Comparison of ENCODE assay signal across 9 cellular contexts in the genomic region with DNA sequence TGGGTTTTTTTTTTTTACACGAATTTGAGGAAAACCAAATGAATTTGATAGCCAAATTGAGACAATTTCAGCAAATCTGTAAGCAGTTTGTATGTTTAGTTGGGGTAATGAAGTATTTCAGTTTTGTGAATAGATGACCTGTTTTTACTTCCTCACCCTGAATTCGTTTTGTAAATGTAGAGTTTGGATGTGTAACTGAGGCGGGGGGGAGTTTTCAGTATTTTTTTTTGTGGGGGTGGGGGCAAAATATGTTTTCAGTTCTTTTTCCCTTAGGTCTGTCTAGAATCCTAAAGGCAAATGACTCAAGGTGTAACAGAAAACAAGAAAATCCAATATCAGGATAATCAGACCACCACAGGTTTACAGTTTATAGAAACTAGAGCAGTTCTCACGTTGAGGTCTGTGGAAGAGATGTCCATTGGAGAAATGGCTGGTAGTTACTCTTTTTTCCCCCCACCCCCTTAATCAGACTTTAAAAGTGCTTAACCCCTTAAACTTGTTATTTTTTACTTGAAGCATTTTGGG. TPM values are rescaled to one million over a fixed set of nuclear protein-coding genes. Genes with fewer than 3 reads are reported as not detected.
DNase-seq lines count a peak whose midpoint lies in the region; ATAC-seq, FAIRE-seq and TF ChIP-seq lines count a peak whose summit lies in the region.
"Had no signal": no experiment of that assay in that cellular context is flagged by ENCODE, and none has a peak within 500 bp of the region (broad histone marks: within the 10 kb centered on the region; RNA-seq: fewer than 3 reads in every experiment).

No MANE protein-coding gene starts in this region.

- peak; percentile 57 for DNase-seq in activated CD4-positive, alpha-beta T cell treated with anti-CD3 and anti-CD28 coated beads, Interleukin-2, amount 10 ng/mL, durations not matched to agents 24 days and 14 days
- DNase-seq in activated CD4-positive, alpha-beta T cell treated with anti-CD3 and anti-CD28 coated beads for 1 hour: no peak
- DNase-seq in kidney: no peak
- no peak for DNase-seq in upper lobe of left lung
- DNase-seq in effector memory CD8-positive, alpha-beta T cell: no peak
- no peak for DNase-seq in middle frontal gyrus (ENCODE audit: extremely low spot score, low spot score)
- no peak for DNase-seq in occipital lobe (lab: John Stamatoyannopoulos, UW)
- DNase-seq: NCI-H1092 had no signal

- no peaks in the 10 kb centered on the region for H3K27me3 ChIP-seq in upper lobe of left lung

- H3K9ac ChIP-seq in kidney (ENCODE audit: low read length in 2 of 2): peak overlapping the region; percentile 100

- H3K9me3 ChIP-seq in kidney (ENCODE audit: control insufficient read depth in 1 of 2, low read length in 2 of 2) (no peaks in the 10 kb centered on the region), upper lobe of left lung (no peaks in the 10 kb centered on the region)

- H3K9me3 Mint-ChIP-seq in activated CD4-positive, alpha-beta T cell treated with anti-CD3 and anti-CD28 coated beads, Interleukin-2, amount 10 ng/mL, durations not matched to agents 24 days and 14 days: no peaks in the 10 kb centered on the region
- no peaks in the 10 kb centered on the region for H3K9me3 Mint-ChIP-seq in effector memory CD8-positive, alpha-beta T cell

- H3K4me3 ChIP-seq in kidney (ENCODE audit: low read length in 2 of 2) (peak overlapping the region; percentile 93 to 97), upper lobe of left lung (peak overlapping the region; percentile 65 to 75 (median 70))

- H3K4me1 ChIP-seq in kidney (ENCODE audit: control insufficient read depth in 1 of 2, insufficient read depth in 1 of 2, low read depth in 1 of 2, low read length in 2 of 2): peaks cover 13 to 17% of the 10 kb centered on the region in 2 donors
- peaks cover 17 to 32% (median 29%) of the 10 kb centered on the region in 4 donors for H3K4me1 ChIP-seq in upper lobe of left lung

- H3K36me3 ChIP-seq in kidney (ENCODE audit: control insufficient read depth in 1 of 2, insufficient read depth in 2 of 2, low read length in 2 of 2): peaks cover 34 to 61% of the 10 kb centered on the region in 2 donors
- H3K36me3 ChIP-seq in upper lobe of left lung: peaks cover 34 to 57% (median 37%) of the 10 kb centered on the region in 4 donors

- FAIRE-seq in kidney (lab: Jason Lieb, UNC): no peak

- H3K4me1 Mint-ChIP-seq in activated CD4-positive, alpha-beta T cell treated with anti-CD3 and anti-CD28 coated beads, Interleukin-2, amount 10 ng/mL, durations not matched to agents 24 days and 14 days: peaks cover 43% of the 10 kb centered on the region
- H3K4me1 Mint-ChIP-seq in effector memory CD8-positive, alpha-beta T cell (ENCODE audit: low read depth in 2 of 2): peaks cover 45 to 52% of the 10 kb centered on the region in 2 donors

- peaks cover 25% of the 10 kb centered on the region for H3K36me3 Mint-ChIP-seq in activated CD4-positive, alpha-beta T cell treated with anti-CD3 and anti-CD28 coated beads, Interleukin-2, amount 10 ng/mL, durations not matched to agents 24 days and 14 days (ENCODE audit: low read depth)
- no peaks in the 10 kb centered on the region for H3K36me3 Mint-ChIP-seq in effector memory CD8-positive, alpha-beta T cell (ENCODE audit: insufficient read depth)

- H3K27ac ChIP-seq in angular gyrus (ENCODE audit: low read depth, low read length) (peak overlapping the region; percentile 99), kidney (ENCODE audit: low read depth in 2 of 2, low read length in 2 of 2) (peak overlapping the region; percentile 99), upper lobe of left lung (peak overlapping the region; percentile 98 to 99 (median 98))

- intact Hi-C loops in activated CD4-positive, alpha-beta T cell treated with anti-CD3 and anti-CD28 coated beads, Interleukin-2, amount 10 ng/mL, durations not matched to agents 24 days and 14 days (cut with micrococcal nuclease): no loop called here
- intact Hi-C loops in kidney (cut with DNase I): loop anchor here (5.0 kb wide), 1 partner anchor 74 kb away; no protein-coding TSS in a partner anchor

- no peak for TF ChIP-seq EP300 in upper lobe of left lung (IDR thresholded peaks at IDR 0.05)

- no peak for TF ChIP-seq CTCF in kidney (IDR thresholded peaks at IDR 0.05; ENCODE audit: borderline replicate concordance, extremely low read depth, insufficient read depth)
- TF ChIP-seq CTCF in upper lobe of left lung (IDR thresholded peaks at IDR 0.05): no peak

- no peak for ATAC-seq in upper lobe of left lung (ENCODE audit: low FRiP score in 2 of 2)
- no peak for ATAC-seq in effector memory CD8-positive, alpha-beta T cell (replicated peaks)

- no peak overlapping the region for H3K27ac Mint-ChIP-seq in activated CD4-positive, alpha-beta T cell treated with anti-CD3 and anti-CD28 coated beads, Interleukin-2, amount 10 ng/mL, durations not matched to agents 24 days and 14 days
- H3K27ac Mint-ChIP-seq in effector memory CD8-positive, alpha-beta T cell: no peak overlapping the region

- WGBS in upper lobe of left lung, 2 donors: 0 to 1% methylated on average over 4 of the region's 4 CpGs

- H3K27me3 Mint-ChIP-seq in activated CD4-positive, alpha-beta T cell treated with anti-CD3 and anti-CD28 coated beads, Interleukin-2, amount 10 ng/mL, durations not matched to agents 24 days and 14 days: no peaks in the 10 kb centered on the region
- no peaks in the 10 kb centered on the region for H3K27me3 Mint-ChIP-seq in effector memory CD8-positive, alpha-beta T cell

- no peak overlapping the region for H3K4me3 Mint-ChIP-seq in activated CD4-positive, alpha-beta T cell treated with anti-CD3 and anti-CD28 coated beads, Interleukin-2, amount 10 ng/mL, durations not matched to agents 24 days and 14 days
- H3K4me3 Mint-ChIP-seq in effector memory CD8-positive, alpha-beta T cell: no peak overlapping the region

- no peak for TF ChIP-seq POLR2A in upper lobe of left lung (IDR thresholded peaks at IDR 0.05)

RNA-seq across cellular contexts. Expression of gene MALAT1, which starts 2.2 kb away (rescaled TPM):
- total RNA-seq in activated CD4-positive, alpha-beta T cell treated with anti-CD3 and anti-CD28 coated beads, Interleukin-2, amount 10 ng/mL, durations not matched to agents 24 days and 14 days: 5,198 and 5,435 TPM in 2 replicates
- total RNA-seq in kidney: 15,262 TPM
- polyA plus RNA-seq in kidney (ENCODE audit: insufficient read depth, low read depth, low replicate concordance): 219 TPM
- total RNA-seq in upper lobe of left lung: over 10,000 TPM in 5 of 6 donors, 1,000 to 10,000 TPM in 1; 9,697 to 52,390 (median 19,698) TPM
- 11,800 TPM for total RNA-seq in occipital lobe

RNA-seq across cellular contexts. Expression of gene SCYL1, which starts 23.8 kb away (rescaled TPM):
- 94.2 and 95.8 TPM in 2 replicates for total RNA-seq in activated CD4-positive, alpha-beta T cell treated with anti-CD3 and anti-CD28 coated beads, Interleukin-2, amount 10 ng/mL, durations not matched to agents 24 days and 14 days
- 72.2 TPM for total RNA-seq in kidney
- polyA plus RNA-seq in kidney (ENCODE audit: insufficient read depth, low read depth, low replicate concordance): 78.9 TPM
- 100 to 1,000 TPM in 1 of 6 donors, 10 to 100 TPM in 5; 64.0 to 120 (median 88.8) TPM for total RNA-seq in upper lobe of left lung
- 34.2 TPM for total RNA-seq in occipital lobe

RNA-seq across cellular contexts. Expression of gene LTBP3, which starts 57.1 kb away (rescaled TPM):
- 94.9 and 96.9 TPM in 2 replicates for total RNA-seq in activated CD4-positive, alpha-beta T cell treated with anti-CD3 and anti-CD28 coated beads, Interleukin-2, amount 10 ng/mL, durations not matched to agents 24 days and 14 days
- 165 TPM for total RNA-seq in kidney
- 61.6 TPM for polyA plus RNA-seq in kidney (ENCODE audit: insufficient read depth, low read depth, low replicate concordance)
- total RNA-seq in upper lobe of left lung: 100 to 1,000 TPM in 5 of 6 donors, 10 to 100 TPM in 1; 99.9 to 479 (median 131) TPM
- total RNA-seq in occipital lobe: 18.4 TPM
